ENCODE assay signal across 10 cellular contexts in the genomic region with DNA sequence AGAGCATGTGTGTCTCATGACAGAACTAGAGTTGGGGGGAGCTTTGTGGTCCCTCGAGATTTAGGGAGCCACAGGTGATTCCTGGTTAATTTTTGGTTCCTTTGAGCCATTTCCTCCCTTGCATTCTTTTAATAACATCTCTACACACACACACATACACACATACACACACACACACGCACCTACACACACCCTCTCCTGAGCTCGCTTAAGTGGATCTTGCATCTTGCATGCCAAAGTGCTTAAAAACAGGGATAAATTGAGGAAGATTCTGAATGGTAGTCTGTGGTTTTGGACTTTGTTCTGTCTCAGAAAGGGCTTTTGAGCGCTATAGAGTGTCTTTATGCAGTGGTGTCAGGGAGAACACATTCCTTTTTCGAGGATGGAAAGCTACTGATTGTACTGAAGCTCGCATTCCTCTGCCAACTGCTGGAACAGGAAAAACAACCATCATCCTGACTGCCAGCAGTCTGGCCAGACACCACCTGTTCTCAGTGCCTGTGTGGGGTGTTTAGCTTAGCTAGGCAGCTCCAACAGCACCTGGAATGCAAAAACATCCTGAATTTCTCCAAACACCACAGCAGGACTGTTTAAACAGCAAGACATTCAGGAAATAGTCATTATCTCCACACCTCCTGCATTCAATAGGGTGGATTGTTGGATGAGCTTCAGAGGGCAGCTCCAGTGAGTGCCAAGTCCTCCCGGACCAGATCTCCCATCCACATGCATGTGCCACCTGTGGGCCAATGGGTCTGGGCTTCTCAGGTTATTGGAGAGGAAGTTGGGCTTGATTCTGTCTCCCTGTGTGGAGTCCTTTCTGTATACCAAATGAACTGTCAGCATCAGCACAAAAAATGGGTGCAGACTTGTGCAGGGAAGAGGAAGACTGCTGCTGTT. TPM values are rescaled to one million over a fixed set of nuclear protein-coding genes. Genes with fewer than 3 reads are reported as not detected.
DNase-seq lines count a peak whose midpoint lies in the region; ATAC-seq and TF ChIP-seq lines count a peak whose summit lies in the region.
"Had no signal": no experiment of that assay in that cellular context is flagged by ENCODE, and none has a peak within 500 bp of the region (broad histone marks: within the 10 kb centered on the region; RNA-seq: fewer than 3 reads in every experiment).

No MANE protein-coding gene starts in this region.

- no peak for TF ChIP-seq CTCF in mucosa of descending colon (IDR thresholded peaks at IDR 0.05)

- H3K4me1 ChIP-seq in BLaER1 treated with 17β-estradiol and CSF1 and Interleukin-3, amounts not matched to agents 10 nM and 100 nM: peaks cover 0 to 28% (median 16%) of the 10 kb centered on the region in 10 experiments; a peak in 13 of 20 replicates
- no peaks in the 10 kb centered on the region for H3K4me1 ChIP-seq in mucosa of descending colon (ENCODE audit: low read depth)

- DNase-seq in NCI-H2029 treated with DMSO at 0.1 percent for 48 hours (lab: John Stamatoyannopoulos, UW) (peak; percentile 62), mucosa of descending colon (peak in 1 of 3 donors; percentile 12), cortex of kidney (lab: John Stamatoyannopoulos, UW) (no peak), cerebellum (ENCODE audit: low spot score) (no peak)
- DNase-seq: activated naive CD4-positive, alpha-beta T cell treated with Interleukin-2 at 50 U/mL for 16 hours had no signal

- peak; percentile 56 for ATAC-seq in mucosa of descending colon
- ATAC-seq in HG03571 (IDR thresholded peaks at IDR 0.05; ENCODE audit: unreplicated experiment): no peak
- no peak for ATAC-seq in HG02970 (IDR thresholded peaks at IDR 0.05; ENCODE audit: low FRiP score, unreplicated experiment)

- H3K4me3 ChIP-seq in BLaER1 treated with 17β-estradiol and CSF1 and Interleukin-3, amounts not matched to agents 10 nM and 100 nM: no peak overlapping the region
- no peak overlapping the region for H3K4me3 ChIP-seq in mucosa of descending colon

- peaks cover 24 to 51% (median 35%) of the 10 kb centered on the region in 11 experiments for H3K9me3 ChIP-seq in BLaER1 treated with 17β-estradiol and CSF1 and Interleukin-3, amounts not matched to agents 10 nM and 100 nM (replicated peaks in 1 of 11)
- H3K9me3 ChIP-seq in mucosa of descending colon: peaks cover 6% of the 10 kb centered on the region

- H3K27ac ChIP-seq in BLaER1 treated with 17β-estradiol and CSF1 and Interleukin-3, amounts not matched to agents 10 nM and 100 nM: no peak overlapping the region
- H3K27ac ChIP-seq in cingulate gyrus (ENCODE audit: low read depth, low read length): peak overlapping the region; percentile 8
- H3K27ac ChIP-seq: KMS-11 had no signal

- no peak overlapping the region for H3K9ac ChIP-seq in BLaER1 treated with 17β-estradiol and CSF1 and Interleukin-3, amounts not matched to agents 10 nM and 100 nM
- H3K9ac ChIP-seq: KMS-11 had no signal

- peak overlapping the region in 8 of 11 experiments; percentile 27 to 72 (median 54); a peak in 15 of 22 replicates for H3K4me2 ChIP-seq in BLaER1 treated with 17β-estradiol and CSF1 and Interleukin-3, amounts not matched to agents 10 nM and 100 nM
- H3K4me2 ChIP-seq: KMS-11 had no signal

- intact Hi-C loops in mucosa of descending colon (cut with DNase I, micrococcal nuclease): no loop called here

- no peaks in the 10 kb centered on the region for H3K27me3 ChIP-seq in BLaER1 treated with 17β-estradiol and CSF1 and Interleukin-3, amounts not matched to agents 10 nM and 100 nM

- peaks cover 0 to 7% (median 0%) of the 10 kb centered on the region in 11 experiments; a peak in 2 of 22 replicates for H3K36me3 ChIP-seq in BLaER1 treated with 17β-estradiol and CSF1 and Interleukin-3, amounts not matched to agents 10 nM and 100 nM
- H3K36me3 ChIP-seq in mucosa of descending colon (ENCODE audit: low read depth): no peaks in the 10 kb centered on the region

- no peaks in the 10 kb centered on the region for H4K20me1 ChIP-seq in BLaER1 treated with 17β-estradiol and CSF1 and Interleukin-3, amounts not matched to agents 10 nM and 100 nM

RNA-seq across cellular contexts. Expression of a gene that starts 21.9 kb away (rescaled TPM):
- total RNA-seq in mucosa of descending colon (100 to 1,000 TPM in 2 of 3 donors, 10 to 100 TPM in 1; 32.7 to 225 (median 116) TPM), cerebellum (26.9 TPM)
